Comparison of ENCODE assay signal across 16 cellular contexts in the genomic region with DNA sequence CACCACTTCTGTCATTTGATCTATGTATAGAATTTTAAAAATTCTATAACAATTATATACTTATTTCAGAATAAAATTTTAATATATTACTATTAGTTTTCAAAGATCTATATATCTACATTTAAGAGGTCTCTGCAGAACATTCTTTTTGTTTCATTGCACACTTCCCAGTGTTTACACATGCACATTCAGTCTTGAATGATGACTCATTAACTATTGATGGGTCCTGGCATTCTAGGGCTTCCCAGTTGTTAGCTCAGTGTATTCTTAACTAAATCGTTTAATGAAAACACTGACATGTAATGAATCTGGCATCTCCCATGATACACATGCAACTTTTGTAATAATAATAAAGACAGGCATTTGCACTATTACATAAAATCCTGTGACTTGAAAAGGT.
A peak's percentile ranks its signal among the peaks of the same experiment; 100 is the strongest.
DNase-seq lines count a peak whose midpoint lies in the region; ATAC-seq and TF ChIP-seq lines count a peak whose summit lies in the region.
"Had no signal": no experiment of that assay in that cellular context is flagged by ENCODE, and none has a peak within 500 bp of the region (broad histone marks: within the 10 kb centered on the region; RNA-seq: fewer than 3 reads in every experiment).

No MANE protein-coding gene starts in this region.

- H3K27ac Mint-ChIP-seq in T-cell (peak overlapping the region; percentile 24 to 48), Caco-2 (ENCODE audit: unreplicated experiment) (no peak overlapping the region)
- peak overlapping the region in 1 of 8 donors; percentile 23 for H3K27ac Mint-ChIP-seq in CD8-positive, alpha-beta memory T cell
- H3K27ac Mint-ChIP-seq: activated CD4-positive, alpha-beta T cell treated with anti-CD3 and anti-CD28 coated beads for 36 hours; stimulated activated naive CD8-positive, alpha-beta T cell treated with anti-CD3 and anti-CD28 coated beads, Interleukin-15, Interleukin-2, amounts not matched to agents 100 ng/mL and 50 ng/mL, for 24 hours had no signal

- DNase-seq in NCI-H748 (lab: John Stamatoyannopoulos, UW; ENCODE audit: unreplicated experiment) (peak; percentile 50), NCI-H748 treated with DMSO at 0.1 percent for 48 hours (lab: John Stamatoyannopoulos, UW) (no peak), T-cell (no peak), fibroblast of mammary gland (ENCODE audit: low read depth) (peak; percentile 44), renal cortical epithelial cell (ENCODE audit: low read depth) (peak; percentile 86), Caco-2 (no peak), left lobe of liver (ENCODE audit: low spot score) (no peak)
- DNase-seq in CD8-positive, alpha-beta memory T cell, result no peak
- DNase-seq: activated CD4-positive, alpha-beta T cell treated with anti-CD3 and anti-CD28 coated beads for 36 hours; mesendoderm; NCI-H1694 treated with DMSO at 0.1 percent for 48 hours; NCI-H526; RPMI8226 had no signal

- no peaks in the 10 kb centered on the region for H3K27me3 Mint-ChIP-seq in T-cell
- no peaks in the 10 kb centered on the region for H3K27me3 Mint-ChIP-seq in CD8-positive, alpha-beta memory T cell
- no peaks in the 10 kb centered on the region for H3K27me3 Mint-ChIP-seq in Caco-2 (ENCODE audit: insufficient read depth, unreplicated experiment)
- H3K27me3 Mint-ChIP-seq: activated CD4-positive, alpha-beta T cell treated with anti-CD3 and anti-CD28 coated beads for 36 hours; activated naive CD4-positive, alpha-beta T cell treated with anti-CD3 and anti-CD28 coated beads, Interleukin-2, amount 50 U/mL, for 24 hours; stimulated activated naive CD8-positive, alpha-beta T cell treated with anti-CD3 and anti-CD28 coated beads, Interleukin-15, Interleukin-2, amounts not matched to agents 100 ng/mL and 50 ng/mL, for 24 hours had no signal

- H3K27ac ChIP-seq in CD8-positive, alpha-beta memory T cell (ENCODE audit: low read depth, low read length), result no peak overlapping the region

- H3K36me3 ChIP-seq in CD8-positive, alpha-beta memory T cell (ENCODE audit: insufficient read depth, low read length), result peaks cover 6% of the 10 kb centered on the region
- no peaks in the 10 kb centered on the region for H3K36me3 ChIP-seq in Caco-2 (ENCODE audit: control insufficient read depth, insufficient read depth, low read length)

- BruUV-seq in Caco-2 (replicated peaks; lab: Mats Ljungman, UMichigan), result no TSS peak

- H3K4me1 ChIP-seq in CD8-positive, alpha-beta memory T cell (ENCODE audit: insufficient read depth, low read length), result no peaks in the 10 kb centered on the region
- no peaks in the 10 kb centered on the region for H3K4me1 ChIP-seq in Caco-2

- ATAC-seq in T-cell (replicated peaks in 1 of 4) (no peak), left lobe of liver (no peak)
- ATAC-seq: activated CD4-positive, alpha-beta T cell treated with anti-CD3 and anti-CD28 coated beads for 36 hours; HCT116 had no signal

- intact Hi-C loops in Caco-2 (cut with micrococcal nuclease; ENCODE audit: unreplicated experiment), result no loop called here

- H3K27me3 ChIP-seq in CD8-positive, alpha-beta memory T cell (ENCODE audit: insufficient read depth, low read length, poor library complexity, severe bottlenecking), result no peaks in the 10 kb centered on the region
- H3K27me3 ChIP-seq in Caco-2 (replicated peaks; ENCODE audit: control insufficient read depth, insufficient read depth, low read length), result no peaks in the 10 kb centered on the region

- H3K4me1 Mint-ChIP-seq in T-cell, result peaks cover 8 to 35% (median 22%) of the 10 kb centered on the region in 3 donors
- peaks cover 17 to 51% (median 18%) of the 10 kb centered on the region in 3 donors for H3K4me1 Mint-ChIP-seq in CD8-positive, alpha-beta memory T cell
- H3K4me1 Mint-ChIP-seq in Caco-2 (ENCODE audit: low read depth, unreplicated experiment), result no peaks in the 10 kb centered on the region

- TF ChIP-seq CTCF in fibroblast of mammary gland (conservative IDR thresholded peaks at IDR 0.05; ENCODE audit: control insufficient read depth, insufficient read depth, low read depth, low read length), result no peak
- TF ChIP-seq CTCF in Caco-2 (IDR thresholded peaks at IDR 0.05; ENCODE audit: insufficient read depth in 1 of 2, low read depth in 1 of 2, low read length in 1 of 2, severe bottlenecking in 1 of 2, unreplicated experiment in 1 of 2), result no peak

- POLR2A ChIA-PET in T-cell (lab: Charles Lee), result no interaction called here
- POLR2A ChIA-PET in CD8-positive, alpha-beta memory T cell (lab: Charles Lee), result no interaction called here
- POLR2A ChIA-PET in Caco-2 (lab: Charles Lee), result no interaction called here

- H3K9me3 Mint-ChIP-seq in T-cell (no peaks in the 10 kb centered on the region), Caco-2 (ENCODE audit: unreplicated experiment) (no peaks in the 10 kb centered on the region)
- no peaks in the 10 kb centered on the region for H3K9me3 Mint-ChIP-seq in CD8-positive, alpha-beta memory T cell
- H3K9me3 Mint-ChIP-seq: activated naive CD4-positive, alpha-beta T cell treated with anti-CD3 and anti-CD28 coated beads, Interleukin-2, amount 50 U/mL, for 24 hours; stimulated activated naive CD8-positive, alpha-beta T cell treated with anti-CD3 and anti-CD28 coated beads, Interleukin-15, Interleukin-2, amounts not matched to agents 100 ng/mL and 50 ng/mL, for 24 hours had no signal

- H3K9me3 ChIP-seq in CD8-positive, alpha-beta memory T cell (ENCODE audit: low read length), result no peaks in the 10 kb centered on the region
- H3K9me3 ChIP-seq in Caco-2, result no peaks in the 10 kb centered on the region

- H3K36me3 Mint-ChIP-seq in T-cell, result peaks cover 44% of the 10 kb centered on the region
- peaks cover 2 to 60% (median 17%) of the 10 kb centered on the region in 3 donors for H3K36me3 Mint-ChIP-seq in CD8-positive, alpha-beta memory T cell
- H3K36me3 Mint-ChIP-seq in Caco-2 (ENCODE audit: insufficient read depth, unreplicated experiment), result no peaks in the 10 kb centered on the region

- H3K4me3 ChIP-seq in fibroblast of mammary gland (ENCODE audit: control insufficient read depth, low read depth, low read length) (no peak overlapping the region), Caco-2 (ENCODE audit: low read depth, low read length) (no peak overlapping the region)
- no peak overlapping the region for H3K4me3 ChIP-seq in CD8-positive, alpha-beta memory T cell (ENCODE audit: low read length)

- H3K4me3 Mint-ChIP-seq in T-cell (no peak overlapping the region), Caco-2 (ENCODE audit: unreplicated experiment) (no peak overlapping the region)
- no peak overlapping the region for H3K4me3 Mint-ChIP-seq in CD8-positive, alpha-beta memory T cell
- H3K4me3 Mint-ChIP-seq: activated CD4-positive, alpha-beta T cell treated with anti-CD3 and anti-CD28 coated beads for 36 hours; activated naive CD4-positive, alpha-beta T cell treated with anti-CD3 and anti-CD28 coated beads, Interleukin-2, amount 50 U/mL, for 24 hours; stimulated activated naive CD8-positive, alpha-beta T cell treated with anti-CD3 and anti-CD28 coated beads, Interleukin-15, Interleukin-2, amounts not matched to agents 100 ng/mL and 50 ng/mL, for 24 hours had no signal

- CTCF ChIA-PET in T-cell (lab: Charles Lee) (no interaction called here), Caco-2 (lab: Charles Lee) (no interaction called here)
- CTCF ChIA-PET in CD8-positive, alpha-beta memory T cell (lab: Charles Lee), result no interaction called here

Comparison
In these comparisons a context has a peak if more than half of its experiments do, and no peak if none do; other contexts are left out.
1. DNase-seq: peak in NCI-H748 (single experiment), fibroblast of mammary gland (single experiment) and renal cortical epithelial cell (single experiment); none in NCI-H748 treated with DMSO at 0.1 percent for 48 hours (single experiment), T-cell (0 of 34), CD8-positive, alpha-beta memory T cell (0 of 5), Caco-2 (0 of 2) and left lobe of liver (single experiment).